In the genomic region with DNA sequence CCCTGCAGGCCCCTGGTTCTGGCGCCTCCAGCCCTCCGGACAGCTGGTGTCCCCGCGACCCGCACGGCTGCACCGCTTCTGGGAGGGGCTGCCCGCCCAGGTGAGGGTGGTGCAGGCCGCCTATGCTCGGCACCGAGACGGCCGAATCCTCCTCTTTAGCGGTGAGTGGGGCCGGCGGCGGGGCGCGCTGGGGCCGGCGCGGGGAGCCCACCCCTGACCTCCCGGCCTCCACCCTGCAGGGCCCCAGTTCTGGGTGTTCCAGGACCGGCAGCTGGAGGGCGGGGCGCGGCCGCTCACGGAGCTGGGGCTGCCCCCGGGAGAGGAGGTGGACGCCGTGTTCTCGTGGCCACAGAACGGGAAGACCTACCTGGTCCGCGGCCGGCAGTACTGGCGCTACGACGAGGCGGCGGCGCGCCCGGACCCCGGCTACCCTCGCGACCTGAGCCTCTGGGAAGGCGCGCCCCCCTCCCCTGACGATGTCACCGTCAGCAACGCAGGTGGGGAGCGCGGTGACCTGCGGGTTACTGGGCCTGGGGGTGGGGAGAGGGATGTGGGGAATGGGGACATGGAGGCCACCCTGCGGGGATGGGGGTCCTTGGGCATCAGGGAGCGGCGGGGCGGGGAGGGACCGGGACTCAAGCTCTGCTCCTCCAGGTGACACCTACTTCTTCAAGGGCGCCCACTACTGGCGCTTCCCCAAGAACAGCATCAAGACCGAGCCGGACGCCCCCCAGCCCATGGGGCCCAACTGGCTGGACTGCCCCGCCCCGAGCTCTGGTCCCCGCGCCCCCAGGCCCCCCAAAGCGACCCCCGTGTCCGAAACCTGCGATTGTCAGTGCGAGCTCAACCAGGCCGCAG, we compare ENCODE assay signal across 1 cellular context.
TF ChIP-seq lines count a peak whose summit lies in the region.

No MANE protein-coding gene starts in this region.

TF ChIP-seq in HCT116, 20 proteins besides CTCF, POLR2A, EP300 and RAD21 (continued from another document):
- no peak for TF ChIP-seq REST (IDR thresholded peaks at IDR 0.05; ENCODE audit: low read depth)
- TF ChIP-seq ELF1 (IDR thresholded peaks at IDR 0.05; ENCODE audit: borderline replicate concordance, low read depth), result no peak
